18 cellular contexts compared by ENCODE assay signal in the genomic region with DNA sequence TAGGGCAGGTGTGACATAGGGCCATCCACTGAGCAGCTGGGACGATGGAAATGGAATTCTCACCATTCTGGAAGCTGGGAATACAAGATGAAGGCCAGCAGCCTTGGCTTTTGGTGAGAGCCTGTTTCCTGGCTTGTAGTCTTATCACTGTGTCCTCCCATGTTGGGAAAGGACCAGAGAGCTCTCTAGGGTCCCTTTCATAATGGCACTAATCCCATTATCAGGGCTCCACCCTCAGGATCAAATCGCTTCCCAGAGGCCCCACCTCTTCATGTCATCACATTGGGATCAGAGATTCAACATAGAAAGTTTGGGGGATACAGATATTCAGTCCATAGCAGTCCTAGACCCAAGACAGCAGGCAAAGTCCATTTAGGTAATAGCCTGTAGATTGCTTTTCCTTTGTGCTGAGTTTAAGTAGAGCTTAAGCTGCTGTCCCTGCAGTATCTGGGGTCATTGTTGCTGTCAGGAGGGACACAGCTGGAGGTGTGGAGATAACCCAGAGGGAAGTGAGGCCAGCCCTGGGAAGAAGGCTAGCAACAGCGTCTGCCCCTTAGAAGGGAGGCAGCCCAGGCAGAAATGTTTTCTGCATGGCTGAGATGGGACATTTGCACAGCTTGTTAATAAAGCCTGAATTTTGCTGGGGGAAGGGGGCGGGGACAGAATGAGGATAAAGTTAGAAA.
"Had no signal": no experiment of that assay in that cellular context is flagged by ENCODE, and none has a peak within 500 bp of the region (broad histone marks: within the 10 kb centered on the region; RNA-seq: fewer than 3 reads in every experiment).

No MANE protein-coding gene starts in this region.

- H3K4me1 Mint-ChIP-seq: activated CD4-positive, alpha-beta T cell treated with anti-CD3 and anti-CD28 coated beads, Interleukin-2, amount 10 ng/mL, durations not matched to agents 7 days and 5 days; natural killer cell; T-cell had no signal

- H3K4me1 ChIP-seq: ascending aorta, esophagus squamous epithelium, heart right ventricle, sigmoid colon, upper lobe of left lung had no signal

- H3K9me3 ChIP-seq: ascending aorta, esophagus squamous epithelium, heart right ventricle, sigmoid colon, thoracic aorta, upper lobe of left lung had no signal

- H3K27me3 ChIP-seq: ascending aorta, upper lobe of left lung had no signal

- ATAC-seq: activated CD4-positive, CD25-positive, alpha-beta regulatory T cell treated with anti-CD3 and anti-CD28 coated beads, Interleukin-2, amount 50 U/mL, for 24 hours; heart right ventricle; stimulated activated naive B cell treated with anti-CD40 and anti-IgM and Interleukin-4, amounts not matched to agents 10 μg/mL and 1 μg/mL and 100 μg/mL, for 72 hours; T-cell had no signal

- H3K27ac ChIP-seq: ascending aorta, esophagus squamous epithelium, heart right ventricle, sigmoid colon, thoracic aorta, upper lobe of left lung had no signal

- H3K36me3 ChIP-seq: ascending aorta, esophagus squamous epithelium, heart right ventricle, sigmoid colon, thoracic aorta, upper lobe of left lung had no signal

- H3K9me3 Mint-ChIP-seq: activated CD4-positive, alpha-beta T cell treated with anti-CD3 and anti-CD28 coated beads, Interleukin-2, amount 10 ng/mL, durations not matched to agents 7 days and 5 days; natural killer cell; stimulated activated naive B cell treated with anti-CD40 and anti-IgM and Interleukin-4, amounts not matched to agents 10 μg/mL and 1 μg/mL and 100 μg/mL, for 72 hours; T-cell had no signal

- H3K4me3 ChIP-seq: ascending aorta, esophagus squamous epithelium, heart right ventricle, sigmoid colon, thoracic aorta, upper lobe of left lung had no signal

- H3K36me3 Mint-ChIP-seq: natural killer cell; stimulated activated naive B cell treated with anti-CD40 and anti-IgM and Interleukin-4, amounts not matched to agents 10 μg/mL and 1 μg/mL and 100 μg/mL, for 72 hours; T-cell had no signal

- DNase-seq: activated CD4-positive, alpha-beta T cell treated with anti-CD3 and anti-CD28 coated beads, Interleukin-2, amount 10 ng/mL, durations not matched to agents 7 days and 5 days; activated CD8-positive, alpha-beta memory T cell treated with anti-CD3 and anti-CD28 coated beads, Interleukin-2, amount 50 U/mL, for 4 hours; activated effector memory CD4-positive, alpha-beta T cell treated with Interleukin-2 at 50 U/mL for 16 hours; activated naive CD4-positive, alpha-beta T cell treated with anti-CD3 and anti-CD28 coated beads, Interleukin-2, amount 50 U/mL, for 16 hours; activated T-cell treated with anti-CD3 and anti-CD28 coated beads, Interleukin-2, amount 50 U/mL, for 48 hours; cerebellar nuclear complex; effector memory CD4-positive, alpha-beta T cell; esophagus squamous epithelium; heart right ventricle; natural killer cell; nucleus accumbens; sigmoid colon; stimulated activated naive B cell treated with anti-CD40 and anti-IgM and Interleukin-4, amounts not matched to agents 10 μg/mL and 1 μg/mL and 100 μg/mL, for 72 hours; T-cell had no signal

- H3K27ac Mint-ChIP-seq: activated CD4-positive, alpha-beta T cell treated with anti-CD3 and anti-CD28 coated beads, Interleukin-2, amount 10 ng/mL, durations not matched to agents 7 days and 5 days; natural killer cell; stimulated activated naive B cell treated with anti-CD40 and anti-IgM and Interleukin-4, amounts not matched to agents 10 μg/mL and 1 μg/mL and 100 μg/mL, for 72 hours; T-cell had no signal

- H3K4me3 Mint-ChIP-seq: activated CD4-positive, alpha-beta T cell treated with anti-CD3 and anti-CD28 coated beads, Interleukin-2, amount 10 ng/mL, durations not matched to agents 7 days and 5 days; natural killer cell; stimulated activated naive B cell treated with anti-CD40 and anti-IgM and Interleukin-4, amounts not matched to agents 10 μg/mL and 1 μg/mL and 100 μg/mL, for 72 hours; T-cell had no signal
